In the genomic region with DNA sequence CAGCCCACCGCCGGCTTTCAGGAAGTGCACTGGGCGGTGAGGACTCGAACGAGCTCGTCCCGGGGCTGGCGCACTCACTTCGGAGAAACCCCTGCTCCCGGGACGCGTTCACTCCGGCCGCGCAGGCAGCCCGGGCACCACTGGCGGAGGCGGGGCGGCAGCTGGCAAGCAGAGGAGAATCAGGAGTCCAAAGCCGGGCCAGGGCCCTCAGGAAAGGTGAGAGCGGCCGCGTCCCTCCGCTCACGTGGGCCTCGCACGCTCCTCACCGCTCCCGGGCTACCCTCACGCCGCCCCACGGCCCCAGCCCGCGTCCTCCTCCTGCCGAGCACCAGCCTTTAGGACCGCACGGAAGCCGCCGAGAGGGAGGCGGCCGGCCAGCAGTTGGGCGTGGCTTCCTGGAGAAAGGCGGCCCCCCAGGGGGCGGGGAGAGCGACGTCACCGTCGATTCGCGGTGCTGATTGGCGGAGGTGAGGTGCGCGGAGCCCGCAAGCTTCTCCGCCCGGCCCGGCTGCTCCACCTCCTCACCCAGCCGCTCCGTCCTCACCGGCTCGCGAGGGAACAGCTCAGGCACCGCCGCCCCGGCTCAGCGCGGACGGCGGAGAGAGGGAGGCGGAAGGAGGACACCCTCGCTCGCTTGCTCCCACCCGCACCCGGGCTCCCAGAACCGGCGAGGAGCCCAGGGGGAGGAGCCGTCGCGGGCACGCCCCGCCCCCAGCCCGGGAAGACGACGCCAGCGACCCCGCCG, we compare ENCODE assay signal across 1 cellular context.
TF ChIP-seq lines count a peak whose summit lies in the region.

Gene ZCCHC2 (plus strand): TSS at position 516 of the 745 bp plus-strand sequence. CDS start 400 bp downstream, outside the sequence.

TF ChIP-seq in K562, 482 proteins besides CTCF, POLR2A, EP300 and RAD21 (continued from another document and continues in another):
- TF ChIP-seq NR4A1 (CRISPR knock-in tag; IDR thresholded peaks at IDR 0.05) (no peak), NR4A1 (tag; IDR thresholded peaks at IDR 0.05) (no peak), BCLAF1 (IDR thresholded peaks at IDR 0.05; ENCODE audit: borderline replicate concordance in 1 of 2, control insufficient read depth in 1 of 2, low read depth in 2 of 2, low read length in 1 of 2) (no peak), MEF2D (tag; conservative IDR thresholded peaks at IDR 0.05; ENCODE audit: low read depth) (no peak), MCM5 (IDR thresholded peaks at IDR 0.05; ENCODE audit: low read depth) (no peak), SRSF3 (IDR thresholded peaks at IDR 0.05; ENCODE audit: insufficient read depth, low read length) (no peak), NUFIP1 (IDR thresholded peaks at IDR 0.05; ENCODE audit: partially characterized antibody) (no peak), SETDB1 (IDR thresholded peaks at IDR 0.05; ENCODE audit: low read length) (no peak), ATF1 (CRISPR knock-in tag; IDR thresholded peaks at IDR 0.05) (peak; percentile 22; the same call in 1 of the 2 replicates), ATF1 (tag; IDR thresholded peaks at IDR 0.05) (peak; percentile 93), ARHGAP35 (IDR thresholded peaks at IDR 0.05; ENCODE audit: partially characterized antibody) (no peak), ZNF79 (CRISPR knock-in tag; IDR thresholded peaks at IDR 0.05; ENCODE audit: low read depth) (no peak), ZFPM2 (CRISPR knock-in tag; IDR thresholded peaks at IDR 0.05) (no peak), GATAD2B (IDR thresholded peaks at IDR 0.05; ENCODE audit: borderline replicate concordance) (no peak), HNRNPL (IDR thresholded peaks at IDR 0.05; ENCODE audit: low read depth, low read length) (peak; percentile 41; the same call in 1 of the 2 replicates), NFIC (IDR thresholded peaks at IDR 0.05) (0 out of 2 replicates have a peak, but pooled peaks have one; percentile 11), PBX2 (CRISPR knock-in tag; IDR thresholded peaks at IDR 0.05; ENCODE audit: low read depth) (no peak), PBX2 (tag; conservative IDR thresholded peaks at IDR 0.05; ENCODE audit: low read depth) (no peak), ZNF57 (CRISPR knock-in tag; IDR thresholded peaks at IDR 0.05) (no peak), SUPT5H (IDR thresholded peaks at IDR 0.05) (peak; percentile 73), SAFB (IDR thresholded peaks at IDR 0.05; ENCODE audit: borderline replicate concordance, low read depth, low read length) (peak; percentile 73), ZNF146 (CRISPR knock-in tag; IDR thresholded peaks at IDR 0.05; ENCODE audit: unreplicated experiment) (no peak), HOXB6 (CRISPR knock-in tag; IDR thresholded peaks at IDR 0.05; ENCODE audit: borderline replicate concordance) (no peak), ZSCAN32 (CRISPR knock-in tag; IDR thresholded peaks at IDR 0.05) (no peak), XRCC3 (IDR thresholded peaks at IDR 0.05) (no peak), ATF3 (IDR thresholded peaks at IDR 0.05) (no peak), ATF3 (CRISPR knock-in tag; conservative IDR thresholded peaks at IDR 0.05) (no peak), TSHZ1 (CRISPR knock-in tag; IDR thresholded peaks at IDR 0.05) (no peak), FOSL1 (tag; conservative IDR thresholded peaks at IDR 0.05) (peak; percentile 38; the same call in 1 of the 2 replicates), GATAD2A (IDR thresholded peaks at IDR 0.05) (no peak), CEBPG (CRISPR knock-in tag; IDR thresholded peaks at IDR 0.05) (no peak), CEBPG (tag; conservative IDR thresholded peaks at IDR 0.05 in 1 of 2, IDR thresholded peaks at IDR 0.05 in 1 of 2) (no peak), ZNF134 (CRISPR knock-in tag; conservative IDR thresholded peaks at IDR 0.05) (no peak), SRF (CRISPR knock-in tag; IDR thresholded peaks at IDR 0.05) (no peak), RBM25 (IDR thresholded peaks at IDR 0.05; ENCODE audit: low read depth, low read length, severe bottlenecking) (peak; percentile 61), ZNF696 (CRISPR knock-in tag; conservative IDR thresholded peaks at IDR 0.05) (no peak), RHOXF2B (CRISPR knock-in tag; conservative IDR thresholded peaks at IDR 0.05) (no peak), NEUROD1 (IDR thresholded peaks at IDR 0.05; ENCODE audit: borderline replicate concordance, low read depth, low read length, partially characterized antibody) (peak; percentile 73), ZNF282 (CRISPR knock-in tag; IDR thresholded peaks at IDR 0.05) (no peak), ZC3H11A (IDR thresholded peaks at IDR 0.05; ENCODE audit: low read depth, low read length) (no peak), YY1 (IDR thresholded peaks at IDR 0.05; ENCODE audit: borderline replicate concordance in 1 of 3, control insufficient read depth in 1 of 3, extremely low read depth in 1 of 3, insufficient read depth in 3 of 3, insufficient read length in 1 of 3, insufficient replicate concordance in 2 of 3, low read depth in 1 of 3, low read length in 2 of 3) (peak in 2 of 3 experiments; percentile 15 to 37), EZH2 (IDR thresholded peaks at IDR 0.05; ENCODE audit: borderline replicate concordance, low read depth, low read length) (no peak)
- TF ChIP-seq, protein P1, sequence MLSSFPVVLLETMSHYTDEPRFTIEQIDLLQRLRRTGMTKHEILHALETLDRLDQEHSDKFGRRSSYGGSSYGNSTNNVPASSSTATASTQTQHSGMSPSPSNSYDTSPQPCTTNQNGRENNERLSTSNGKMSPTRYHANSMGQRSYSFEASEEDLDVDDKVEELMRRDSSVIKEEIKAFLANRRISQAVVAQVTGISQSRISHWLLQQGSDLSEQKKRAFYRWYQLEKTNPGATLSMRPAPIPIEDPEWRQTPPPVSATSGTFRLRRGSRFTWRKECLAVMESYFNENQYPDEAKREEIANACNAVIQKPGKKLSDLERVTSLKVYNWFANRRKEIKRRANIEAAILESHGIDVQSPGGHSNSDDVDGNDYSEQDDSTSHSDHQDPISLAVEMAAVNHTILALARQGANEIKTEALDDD (IDR thresholded peaks at IDR 0.05), result no peak
- TF ChIP-seq, protein P2, sequence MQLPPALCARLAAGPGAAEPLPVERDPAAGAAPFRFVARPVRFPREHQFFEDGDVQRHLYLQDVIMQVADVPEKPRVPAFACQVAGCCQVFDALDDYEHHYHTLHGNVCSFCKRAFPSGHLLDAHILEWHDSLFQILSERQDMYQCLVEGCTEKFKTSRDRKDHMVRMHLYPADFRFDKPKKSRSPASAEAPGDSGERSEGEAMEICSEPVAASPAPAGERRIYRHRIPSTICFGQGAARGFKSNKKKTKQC (CRISPR knock-in tag; IDR thresholded peaks at IDR 0.05), result peak; percentile 42; the same call in 1 of the 2 replicates
- TF ChIP-seq, protein P3, sequence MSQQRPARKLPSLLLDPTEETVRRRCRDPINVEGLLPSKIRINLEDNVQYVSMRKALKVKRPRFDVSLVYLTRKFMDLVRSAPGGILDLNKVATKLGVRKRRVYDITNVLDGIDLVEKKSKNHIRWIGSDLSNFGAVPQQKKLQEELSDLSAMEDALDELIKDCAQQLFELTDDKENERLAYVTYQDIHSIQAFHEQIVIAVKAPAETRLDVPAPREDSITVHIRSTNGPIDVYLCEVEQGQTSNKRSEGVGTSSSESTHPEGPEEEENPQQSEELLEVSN (IDR thresholded peaks at IDR 0.05; ENCODE audit: borderline replicate concordance in 1 of 2, extremely low read depth in 1 of 2, insufficient read depth in 1 of 2, insufficient read length in 1 of 2, low read depth in 1 of 2, low read length in 1 of 2, poor library complexity in 1 of 2, severe bottlenecking in 1 of 2), result peak; percentile 68 to 81
- TF ChIP-seq, protein P4, sequence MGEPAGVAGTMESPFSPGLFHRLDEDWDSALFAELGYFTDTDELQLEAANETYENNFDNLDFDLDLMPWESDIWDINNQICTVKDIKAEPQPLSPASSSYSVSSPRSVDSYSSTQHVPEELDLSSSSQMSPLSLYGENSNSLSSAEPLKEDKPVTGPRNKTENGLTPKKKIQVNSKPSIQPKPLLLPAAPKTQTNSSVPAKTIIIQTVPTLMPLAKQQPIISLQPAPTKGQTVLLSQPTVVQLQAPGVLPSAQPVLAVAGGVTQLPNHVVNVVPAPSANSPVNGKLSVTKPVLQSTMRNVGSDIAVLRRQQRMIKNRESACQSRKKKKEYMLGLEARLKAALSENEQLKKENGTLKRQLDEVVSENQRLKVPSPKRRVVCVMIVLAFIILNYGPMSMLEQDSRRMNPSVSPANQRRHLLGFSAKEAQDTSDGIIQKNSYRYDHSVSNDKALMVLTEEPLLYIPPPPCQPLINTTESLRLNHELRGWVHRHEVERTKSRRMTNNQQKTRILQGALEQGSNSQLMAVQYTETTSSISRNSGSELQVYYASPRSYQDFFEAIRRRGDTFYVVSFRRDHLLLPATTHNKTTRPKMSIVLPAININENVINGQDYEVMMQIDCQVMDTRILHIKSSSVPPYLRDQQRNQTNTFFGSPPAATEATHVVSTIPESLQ (CRISPR knock-in tag; IDR thresholded peaks at IDR 0.05), result no peak
- TF ChIP-seq, protein P5, sequence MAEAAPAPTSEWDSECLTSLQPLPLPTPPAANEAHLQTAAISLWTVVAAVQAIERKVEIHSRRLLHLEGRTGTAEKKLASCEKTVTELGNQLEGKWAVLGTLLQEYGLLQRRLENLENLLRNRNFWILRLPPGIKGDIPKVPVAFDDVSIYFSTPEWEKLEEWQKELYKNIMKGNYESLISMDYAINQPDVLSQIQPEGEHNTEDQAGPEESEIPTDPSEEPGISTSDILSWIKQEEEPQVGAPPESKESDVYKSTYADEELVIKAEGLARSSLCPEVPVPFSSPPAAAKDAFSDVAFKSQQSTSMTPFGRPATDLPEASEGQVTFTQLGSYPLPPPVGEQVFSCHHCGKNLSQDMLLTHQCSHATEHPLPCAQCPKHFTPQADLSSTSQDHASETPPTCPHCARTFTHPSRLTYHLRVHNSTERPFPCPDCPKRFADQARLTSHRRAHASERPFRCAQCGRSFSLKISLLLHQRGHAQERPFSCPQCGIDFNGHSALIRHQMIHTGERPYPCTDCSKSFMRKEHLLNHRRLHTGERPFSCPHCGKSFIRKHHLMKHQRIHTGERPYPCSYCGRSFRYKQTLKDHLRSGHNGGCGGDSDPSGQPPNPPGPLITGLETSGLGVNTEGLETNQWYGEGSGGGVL (CRISPR knock-in tag; IDR thresholded peaks at IDR 0.05), result no peak
